Comparison of ENCODE assay signal across 26 cellular contexts in the genomic region with DNA sequence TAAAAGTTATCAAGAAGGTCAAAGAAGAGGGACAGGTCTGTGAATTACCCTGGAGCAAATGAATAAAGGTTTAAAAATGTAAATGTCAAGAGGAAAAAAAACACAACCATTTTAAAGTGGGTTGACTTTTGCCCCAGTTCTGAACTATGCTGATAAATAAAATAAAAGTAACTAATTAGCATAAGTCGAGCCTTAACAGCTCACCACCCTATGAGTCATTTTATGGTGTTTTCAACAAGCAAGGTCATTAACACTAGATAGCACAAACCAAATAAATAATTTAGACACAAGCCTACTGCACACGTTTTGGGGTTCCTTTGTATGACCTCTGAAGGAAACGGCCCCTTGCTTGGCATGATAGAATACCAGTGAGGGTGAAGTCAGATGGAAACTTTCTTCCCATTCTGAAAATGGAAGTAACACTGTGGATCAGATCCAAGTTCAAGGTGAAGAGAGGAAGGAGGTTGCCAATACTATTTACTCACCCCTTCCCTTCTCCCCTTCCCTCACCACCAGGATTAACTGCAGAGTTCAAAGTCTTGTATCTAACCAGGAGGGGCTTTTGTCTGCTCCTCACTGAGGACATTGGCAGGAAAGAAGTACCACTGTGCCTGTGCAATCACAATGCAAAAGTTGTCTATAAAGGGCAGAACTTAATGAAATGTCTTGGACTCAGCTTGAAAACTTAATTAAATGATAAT.
DNase-seq lines count a peak whose midpoint lies in the region; ATAC-seq, FAIRE-seq and TF ChIP-seq lines count a peak whose summit lies in the region.
"Had no signal": no experiment of that assay in that cellular context is flagged by ENCODE, and none has a peak within 500 bp of the region (broad histone marks: within the 10 kb centered on the region; RNA-seq: fewer than 3 reads in every experiment).

No MANE protein-coding gene starts in this region.

- peak; percentile 67 for DNase-seq in LoVo (ENCODE audit: low spot score)
- DNase-seq in HepG2 (ENCODE audit: low spot score): peak; percentile 11
- DNase-seq in NCI-H2107 (lab: John Stamatoyannopoulos, UW): no peak
- DNase-seq in cardiac septum (ENCODE audit: low spot score): no peak
- no peak for DNase-seq in osteoblast (ENCODE audit: insufficient read length, low spot score, missing footprints)
- DNase-seq: activated B cell treated with CpG ODN at 0.5 μM for 24 hours; activated CD4-positive, alpha-beta memory T cell treated with anti-CD3 and anti-CD28 coated beads, Interleukin-2, amount 10 ng/mL, durations not matched to agents 7 days and 5 days; activated effector memory CD4-positive, alpha-beta T cell treated with anti-CD3 and anti-CD28 coated beads, Interleukin-2, amount 50 U/mL, for 16 hours; activated naive CD8-positive, alpha-beta T cell treated with anti-CD3 and anti-CD28 coated beads, Interleukin-2, amount 10 ng/mL, durations not matched to agents 7 days and 5 days; effector CD8-positive, alpha-beta T cell; islet precursor cell; Kasumi-1; NCI-H1105 treated with DMSO at 0.1 percent for 48 hours; NCI-H2081 treated with DMSO at 0.1 percent for 48 hours; NCI-H446; Right ventricle myocardium superior; T-helper 9 cell; upper lobe of left lung had no signal

- TF ChIP-seq POLR2A in HepG2 (IDR thresholded peaks at IDR 0.05; ENCODE audit: insufficient read depth in 1 of 2, low read depth in 2 of 2, low read length in 2 of 2): no peak

- CTCF ChIA-PET in HepG2 (lab: Yijun Ruan, JAX; ENCODE audit: low intra/inter-chr PET ratio, low total read pairs): no interaction called here

- in situ Hi-C loops in HepG2 (cut with HindIII; ENCODE audit: extremely low pct_ligation_motif_present, low pct_unique_long_range_greater_than_20kb): no loop called here

- TF ChIP-seq CTCF in 22Rv1 (IDR thresholded peaks at IDR 0.05) (no peak), HepG2 (CRISPR knock-in tag; IDR thresholded peaks at IDR 0.05) (no peak), osteoblast (IDR thresholded peaks at IDR 0.05; ENCODE audit: extremely low read depth, low read depth, low read length) (no peak)

- H3K9ac ChIP-seq in duodenal mucosa (ENCODE audit: low read depth in 1 of 2, low read length in 2 of 2): peak overlapping the region in 1 of 2 donors; percentile 4
- no peak overlapping the region for H3K9ac ChIP-seq in HepG2 (ENCODE audit: insufficient read depth, low read depth, low read length)
- H3K9ac ChIP-seq: BLaER1 had no signal

- FAIRE-seq in HepG2 (lab: Jason Lieb, UNC): no peak
- FAIRE-seq: GM12892, H54 had no signal

- intact Hi-C loops in HepG2 (cut with micrococcal nuclease; ENCODE audit: unreplicated experiment) (loop anchor here (5.0 kb wide), 1 partner anchor 158 kb away; no protein-coding TSS in a partner anchor), cardiac septum (cut with DNase I) (no loop called here)

- H2AFZ ChIP-seq in HepG2 (ENCODE audit: low read length): no peak overlapping the region
- no peak overlapping the region for H2AFZ ChIP-seq in osteoblast (ENCODE audit: low read length)

- no TSS peak for BruUV-seq in HepG2 (replicated peaks; lab: Mats Ljungman, UMichigan)

- H3K27me3 ChIP-seq in duodenal mucosa (ENCODE audit: control insufficient read depth in 1 of 2, insufficient read depth in 2 of 2, low read length in 2 of 2) (no peaks in the 10 kb centered on the region), HepG2 (ENCODE audit: control insufficient read depth in 1 of 2, insufficient read depth in 2 of 2, low read length in 2 of 2) (no peaks in the 10 kb centered on the region; a peak in 1 of 5 replicates), osteoblast (ENCODE audit: insufficient read depth, low read length) (no peaks in the 10 kb centered on the region)
- H3K27me3 ChIP-seq: BLaER1, upper lobe of left lung had no signal

- H3K36me3 ChIP-seq in duodenal mucosa (ENCODE audit: control insufficient read depth in 1 of 2, insufficient read depth in 2 of 2, low read length in 2 of 2) (no peaks in the 10 kb centered on the region), HepG2 (replicated peaks in 1 of 2; ENCODE audit: control insufficient read depth in 1 of 2, insufficient read depth in 2 of 2, low read length in 2 of 2) (no peaks in the 10 kb centered on the region), osteoblast (ENCODE audit: insufficient read depth, low read length) (no peaks in the 10 kb centered on the region)
- H3K36me3 ChIP-seq: BLaER1, upper lobe of left lung had no signal

- H3K79me2 ChIP-seq in HepG2 (ENCODE audit: insufficient read depth, low read length) (no peaks in the 10 kb centered on the region), osteoblast (ENCODE audit: insufficient read depth, low read length) (no peaks in the 10 kb centered on the region)

- POLR2A ChIA-PET in HepG2 (lab: Yijun Ruan, JAX): no interaction called here

- no peak for TF ChIP-seq RAD21 in HepG2 (CRISPR knock-in tag; IDR thresholded peaks at IDR 0.05)

- no peak overlapping the region for H3K4me3 ChIP-seq in duodenal mucosa (ENCODE audit: low read depth in 1 of 2, low read length in 2 of 2)
- H3K4me3 ChIP-seq in HepG2 (replicated peaks in 1 of 3; ENCODE audit: insufficient read depth in 1 of 3, low read depth in 2 of 3, low read length in 3 of 3): no peak overlapping the region
- no peak overlapping the region for H3K4me3 ChIP-seq in osteoblast (ENCODE audit: insufficient read depth, low read length)
- H3K4me3 ChIP-seq: BLaER1, lung, upper lobe of left lung had no signal

- 19% methylated on average over 3 of the region's 3 CpGs for WGBS in HepG2 (ENCODE audit: low lambda C conversion rate)

- H3K27ac ChIP-seq in 22Rv1 (peak overlapping the region; percentile 54; the same call in 1 of the 2 replicates), duodenal mucosa (ENCODE audit: low read depth, low read length) (peak overlapping the region; percentile 77), HepG2 (ENCODE audit: extremely low read length, insufficient read depth, low read length) (no peak overlapping the region), osteoblast (ENCODE audit: low read depth, low read length) (no peak overlapping the region)
- H3K27ac ChIP-seq: BLaER1, upper lobe of left lung had no signal

- no peak; the same call in 2 of the 3 replicates for ATAC-seq in HepG2
- ATAC-seq in GM18907 (IDR thresholded peaks at IDR 0.05; ENCODE audit: unreplicated experiment): no peak
- ATAC-seq: esophagus mucosa had no signal

- H3K4me2 ChIP-seq in HepG2 (ENCODE audit: low read depth, low read length) (no peak overlapping the region), osteoblast (ENCODE audit: insufficient read depth, low read length) (no peak overlapping the region)
- H3K4me2 ChIP-seq: BLaER1 had no signal

- TF ChIP-seq EP300 in HepG2 (IDR thresholded peaks at IDR 0.05; ENCODE audit: low read depth in 2 of 2, low read length in 2 of 2) (no peak), HepG2 (CRISPR knock-in tag; IDR thresholded peaks at IDR 0.05; ENCODE audit: borderline replicate concordance) (no peak)

- no peaks in the 10 kb centered on the region for H4K20me1 ChIP-seq in HepG2 (ENCODE audit: insufficient read depth, low read length)
- H4K20me1 ChIP-seq in osteoblast (ENCODE audit: insufficient read depth, low read length): no peaks in the 10 kb centered on the region
- H4K20me1 ChIP-seq: BLaER1 had no signal

- H3K4me1 ChIP-seq in duodenal mucosa (ENCODE audit: control insufficient read depth in 1 of 2, insufficient read depth in 2 of 2, low read length in 2 of 2) (peaks cover 7 to 15% of the 10 kb centered on the region in 2 donors), HepG2 (ENCODE audit: insufficient read depth, low read length) (0 out of 2 replicates have a peak, but pooled peaks cover 11% of the 10 kb centered on the region), osteoblast (ENCODE audit: insufficient read depth, low read length) (no peaks in the 10 kb centered on the region)
- H3K4me1 ChIP-seq: BLaER1, upper lobe of left lung had no signal

- no peaks in the 10 kb centered on the region for H3K9me3 ChIP-seq in duodenal mucosa (ENCODE audit: control insufficient read depth in 1 of 2, low read length in 2 of 2)
- H3K9me3 ChIP-seq in HepG2 (ENCODE audit: low read length): no peaks in the 10 kb centered on the region
- H3K9me3 ChIP-seq in osteoblast (ENCODE audit: low read depth, low read length): no peaks in the 10 kb centered on the region
- H3K9me3 ChIP-seq: BLaER1, upper lobe of left lung had no signal

TF ChIP-seq in HepG2, 621 proteins besides CTCF, POLR2A, EP300 and RAD21 (continues in another document):
- TF ChIP-seq ZSCAN25 (CRISPR knock-in tag; IDR thresholded peaks at IDR 0.05) (peak; percentile 83), SMARCC2 (IDR thresholded peaks at IDR 0.05) (no peak), RARA (CRISPR knock-in tag; IDR thresholded peaks at IDR 0.05) (0 out of 2 replicates have a peak, but pooled peaks have one; percentile 28), HNF4A (CRISPR knock-in tag; IDR thresholded peaks at IDR 0.05) (peak; percentile 35; the same call in 1 of the 2 replicates), SPEN (CRISPR knock-in tag; IDR thresholded peaks at IDR 0.05; ENCODE audit: low read depth) (no peak)
- TF ChIP-seq, protein P1, sequence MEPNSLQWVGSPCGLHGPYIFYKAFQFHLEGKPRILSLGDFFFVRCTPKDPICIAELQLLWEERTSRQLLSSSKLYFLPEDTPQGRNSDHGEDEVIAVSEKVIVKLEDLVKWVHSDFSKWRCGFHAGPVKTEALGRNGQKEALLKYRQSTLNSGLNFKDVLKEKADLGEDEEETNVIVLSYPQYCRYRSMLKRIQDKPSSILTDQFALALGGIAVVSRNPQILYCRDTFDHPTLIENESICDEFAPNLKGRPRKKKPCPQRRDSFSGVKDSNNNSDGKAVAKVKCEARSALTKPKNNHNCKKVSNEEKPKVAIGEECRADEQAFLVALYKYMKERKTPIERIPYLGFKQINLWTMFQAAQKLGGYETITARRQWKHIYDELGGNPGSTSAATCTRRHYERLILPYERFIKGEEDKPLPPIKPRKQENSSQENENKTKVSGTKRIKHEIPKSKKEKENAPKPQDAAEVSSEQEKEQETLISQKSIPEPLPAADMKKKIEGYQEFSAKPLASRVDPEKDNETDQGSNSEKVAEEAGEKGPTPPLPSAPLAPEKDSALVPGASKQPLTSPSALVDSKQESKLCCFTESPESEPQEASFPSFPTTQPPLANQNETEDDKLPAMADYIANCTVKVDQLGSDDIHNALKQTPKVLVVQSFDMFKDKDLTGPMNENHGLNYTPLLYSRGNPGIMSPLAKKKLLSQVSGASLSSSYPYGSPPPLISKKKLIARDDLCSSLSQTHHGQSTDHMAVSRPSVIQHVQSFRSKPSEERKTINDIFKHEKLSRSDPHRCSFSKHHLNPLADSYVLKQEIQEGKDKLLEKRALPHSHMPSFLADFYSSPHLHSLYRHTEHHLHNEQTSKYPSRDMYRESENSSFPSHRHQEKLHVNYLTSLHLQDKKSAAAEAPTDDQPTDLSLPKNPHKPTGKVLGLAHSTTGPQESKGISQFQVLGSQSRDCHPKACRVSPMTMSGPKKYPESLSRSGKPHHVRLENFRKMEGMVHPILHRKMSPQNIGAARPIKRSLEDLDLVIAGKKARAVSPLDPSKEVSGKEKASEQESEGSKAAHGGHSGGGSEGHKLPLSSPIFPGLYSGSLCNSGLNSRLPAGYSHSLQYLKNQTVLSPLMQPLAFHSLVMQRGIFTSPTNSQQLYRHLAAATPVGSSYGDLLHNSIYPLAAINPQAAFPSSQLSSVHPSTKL (CRISPR knock-in tag; IDR thresholded peaks at IDR 0.05): 0 out of 2 replicates have a peak, but pooled peaks have one; percentile 23

Comparison
In these comparisons a context has a peak if more than half of its experiments do, and no peak if none do; other contexts are left out.
1. H3K27ac ChIP-seq: peak in 22Rv1 (single experiment) and duodenal mucosa (single experiment); none in HepG2 (single experiment) and osteoblast (single experiment).
2. DNase-seq: peak in LoVo (single experiment) and HepG2 (single experiment); none in NCI-H2107 (single experiment), cardiac septum (single experiment) and osteoblast (single experiment).